8 cellular contexts compared by ENCODE assay signal in the genomic region with DNA sequence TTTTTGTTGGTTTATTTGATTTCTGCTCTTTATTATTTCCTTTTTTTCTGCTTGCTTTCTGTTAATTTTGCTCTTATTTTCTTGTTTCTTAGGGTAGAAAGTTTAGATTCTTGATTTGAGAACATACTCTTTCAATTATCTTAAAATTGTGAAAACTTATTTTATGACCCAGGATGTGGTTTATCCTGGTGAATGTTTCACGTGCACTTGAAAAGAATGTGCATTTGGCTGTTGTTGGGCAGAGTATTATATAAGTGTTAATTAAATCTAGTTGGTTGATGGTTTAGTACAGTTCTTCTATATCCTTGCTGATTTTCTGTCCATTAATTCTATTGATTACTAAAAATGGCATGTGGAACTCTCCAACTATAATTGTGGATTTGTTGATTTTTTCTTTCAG.
"Had no signal": no experiment of that assay in that cellular context is flagged by ENCODE, and none has a peak within 500 bp of the region (broad histone marks: within the 10 kb centered on the region; RNA-seq: fewer than 3 reads in every experiment).

No MANE protein-coding gene starts in this region.

- H3K9me3 Mint-ChIP-seq: IgD-negative memory B cell had no signal

- ATAC-seq: HCT116 had no signal

- H3K27ac Mint-ChIP-seq: HFFc6, IgD-negative memory B cell had no signal

- H3K4me3 Mint-ChIP-seq: HFFc6, IgD-negative memory B cell had no signal

- DNase-seq: GM23248, GOT3, H7, HFFc6, KBM-7 had no signal

- H3K4me3 ChIP-seq: GM23248, HAP-1 had no signal
